30 cellular contexts compared by ENCODE assay signal in genomic region chr20:50865114-50865513, GRCh38.
"Had no signal": no experiment of that assay in that cellular context is flagged by ENCODE, and none has a peak within 500 bp of the region (broad histone marks: within the 10 kb centered on the region; RNA-seq: fewer than 3 reads in every experiment).

No MANE protein-coding gene starts in this region.

- H3K4me1 ChIP-seq: adrenal gland, body of pancreas, breast epithelium had no signal

- H3K9me3 ChIP-seq: adrenal gland, body of pancreas, breast epithelium, Peyer's patch had no signal

- H3K4me3 ChIP-seq: adrenal gland, body of pancreas, breast epithelium, Peyer's patch had no signal

- H3K27ac Mint-ChIP-seq: activated CD4-positive, alpha-beta T cell treated with anti-CD3 and anti-CD28 coated beads for 36 hours; activated CD4-positive, alpha-beta T cell treated with anti-CD3 and anti-CD28 coated beads, Interleukin-2, amount 10 ng/mL, durations not matched to agents 7 days and 5 days; activated CD8-positive, alpha-beta T cell treated with anti-CD3 and anti-CD28 coated beads, Interleukin-2, amount 10 ng/mL, durations not matched to agents 7 days and 5 days; activated naive CD4-positive, alpha-beta T cell treated with anti-CD3 and anti-CD28 coated beads for 36 hours; activated T-cell treated with anti-CD3 and anti-CD28 coated beads, Interleukin-2, amount 50 U/mL, for 24 hours; activated T-helper 1 cell treated with anti-CD3 and anti-CD28 coated beads, Interleukin-12 subunit alpha, Interleukin-12 subunit beta, Interleukin-2, Interleukin-4 antibody, amounts not matched to agents 30 ng/mL and 10 ng/mL and 1 ng/mL, durations not matched to agents 14 hours and 24 hours and 36 hours; T-helper 1 cell treated with Interleukin-12 subunit alpha and Interleukin-12 subunit beta and Interleukin-4 antibody, amounts not matched to agents 30 μg/mL and 1 μg/mL, for 36 hours; T-helper 2 cell treated with Interferon-gamma antibody and Interleukin-4, amounts not matched to agents 5 μg/mL and 100 μg/mL, for 36 hours; WTC11 had no signal

- H3K36me3 ChIP-seq: adrenal gland, breast epithelium, Peyer's patch had no signal

- H3K27me3 ChIP-seq: adrenal gland, body of pancreas, breast epithelium, Peyer's patch had no signal

- H3K4me1 Mint-ChIP-seq: activated CD4-positive, alpha-beta T cell treated with anti-CD3 and anti-CD28 coated beads for 36 hours; activated CD4-positive, alpha-beta T cell treated with anti-CD3 and anti-CD28 coated beads, Interleukin-2, amount 10 ng/mL, durations not matched to agents 7 days and 5 days had no signal

- H3K36me3 Mint-ChIP-seq: activated naive CD4-positive, alpha-beta T cell treated with anti-CD3 and anti-CD28 coated beads, Interleukin-2, amount 50 U/mL, for 72 hours; WTC11 had no signal

- DNase-seq: activated CD4-positive, alpha-beta T cell treated with anti-CD3 and anti-CD28 coated beads for 36 hours; activated CD4-positive, alpha-beta T cell treated with anti-CD3 and anti-CD28 coated beads, Interleukin-2, amount 10 ng/mL, durations not matched to agents 7 days and 5 days; activated CD4-positive, alpha-beta T cell treated with anti-CD3 and anti-CD28 coated beads, Interleukin-2, amount 50 U/mL, for 48 hours; activated CD8-positive, alpha-beta T cell treated with anti-CD3 and anti-CD28 coated beads, Interleukin-2, amount 10 ng/mL, durations not matched to agents 7 days and 5 days; activated gamma-delta T cell treated with Interleukin-2 at 50 U/mL for 16 hours; activated naive CD4-positive, alpha-beta T cell treated with anti-CD3 and anti-CD28 coated beads for 36 hours; activated T-cell treated with anti-CD3 and anti-CD28 coated beads, Interleukin-2, amount 50 U/mL, for 24 hours; adrenal gland; body of pancreas; Kasumi-1; MM.1S; MV-4-11; NCI-H1092; NCI-H1436 treated with DMSO at 0.1 percent for 48 hours; NCI-H1694 treated with DMSO at 0.1 percent for 48 hours; NCI-H2029; NCI-H345; NCI-H524 treated with DMSO at 0.1 percent for 48 hours; NK-92 treated with Interleukin-12 subunit alpha and Interleukin-12 subunit beta, amount 100 ng/mL, for 24 hours; PC-3; Peyer's patch; Right ventricle myocardium superior; RPMI8226 had no signal

- ATAC-seq: activated CD4-positive, alpha-beta T cell treated with anti-CD3 and anti-CD28 coated beads for 36 hours; activated CD4-positive, CD25-positive, alpha-beta regulatory T cell treated with anti-CD3 and anti-CD28 coated beads, Interleukin-2, amount 50 U/mL, for 24 hours; activated CD8-positive, alpha-beta T cell treated with anti-CD3 and anti-CD28 coated beads, Interleukin-2, amount 10 ng/mL, durations not matched to agents 7 days and 5 days; activated naive CD4-positive, alpha-beta T cell treated with anti-CD3 and anti-CD28 coated beads, Interleukin-2, amount 50 U/mL, for 72 hours; body of pancreas; PC-3 had no signal

- H3K27ac ChIP-seq: adrenal gland, body of pancreas, Peyer's patch had no signal

- H3K9me3 Mint-ChIP-seq: activated CD4-positive, alpha-beta T cell treated with anti-CD3 and anti-CD28 coated beads, Interleukin-2, amount 10 ng/mL, durations not matched to agents 7 days and 5 days; activated naive CD4-positive, alpha-beta T cell treated with anti-CD3 and anti-CD28 coated beads for 36 hours; activated naive CD4-positive, alpha-beta T cell treated with anti-CD3 and anti-CD28 coated beads, Interleukin-2, amount 50 U/mL, for 72 hours; activated T-cell treated with anti-CD3 and anti-CD28 coated beads, Interleukin-2, amount 50 U/mL, for 24 hours; activated T-helper 1 cell treated with anti-CD3 and anti-CD28 coated beads, Interleukin-12 subunit alpha, Interleukin-12 subunit beta, Interleukin-2, Interleukin-4 antibody, amounts not matched to agents 30 ng/mL and 10 ng/mL and 1 ng/mL, durations not matched to agents 14 hours and 24 hours and 36 hours; T-helper 1 cell treated with Interleukin-12 subunit alpha and Interleukin-12 subunit beta and Interleukin-4 antibody, amounts not matched to agents 30 μg/mL and 1 μg/mL, for 36 hours; T-helper 2 cell treated with Interferon-gamma antibody and Interleukin-4, amounts not matched to agents 5 μg/mL and 100 μg/mL, for 36 hours; WTC11 had no signal

- H3K4me3 Mint-ChIP-seq: activated CD4-positive, alpha-beta T cell treated with anti-CD3 and anti-CD28 coated beads for 36 hours; activated CD4-positive, alpha-beta T cell treated with anti-CD3 and anti-CD28 coated beads, Interleukin-2, amount 10 ng/mL, durations not matched to agents 7 days and 5 days; activated CD8-positive, alpha-beta T cell treated with anti-CD3 and anti-CD28 coated beads, Interleukin-2, amount 10 ng/mL, durations not matched to agents 7 days and 5 days; activated naive CD4-positive, alpha-beta T cell treated with anti-CD3 and anti-CD28 coated beads for 36 hours; activated T-cell treated with anti-CD3 and anti-CD28 coated beads, Interleukin-2, amount 50 U/mL, for 24 hours; activated T-helper 1 cell treated with anti-CD3 and anti-CD28 coated beads, Interleukin-12 subunit alpha, Interleukin-12 subunit beta, Interleukin-2, Interleukin-4 antibody, amounts not matched to agents 30 ng/mL and 10 ng/mL and 1 ng/mL, durations not matched to agents 14 hours and 24 hours and 36 hours; T-helper 1 cell treated with Interleukin-12 subunit alpha and Interleukin-12 subunit beta and Interleukin-4 antibody, amounts not matched to agents 30 μg/mL and 1 μg/mL, for 36 hours; T-helper 2 cell treated with Interferon-gamma antibody and Interleukin-4, amounts not matched to agents 5 μg/mL and 100 μg/mL, for 36 hours; WTC11 had no signal

- H3K27me3 Mint-ChIP-seq: activated CD4-positive, alpha-beta T cell treated with anti-CD3 and anti-CD28 coated beads for 36 hours; activated CD4-positive, alpha-beta T cell treated with anti-CD3 and anti-CD28 coated beads, Interleukin-2, amount 10 ng/mL, durations not matched to agents 7 days and 5 days; activated T-cell treated with anti-CD3 and anti-CD28 coated beads, Interleukin-2, amount 50 U/mL, for 24 hours had no signal
